In genomic region chr4:13539721-13540445, GRCh38 we compare ENCODE assay signal across 18 cellular contexts. TPM values are rescaled to one million over a fixed set of nuclear protein-coding genes. Genes with fewer than 3 reads are reported as not detected.
DNase-seq lines count a peak whose midpoint lies in the region; ATAC-seq and TF ChIP-seq lines count a peak whose summit lies in the region.
"Had no signal": no experiment of that assay in that cellular context is flagged by ENCODE, and none has a peak within 500 bp of the region (broad histone marks: within the 10 kb centered on the region; RNA-seq: fewer than 3 reads in every experiment).

No MANE protein-coding gene starts in this region.

- peaks cover 8% of the 10 kb centered on the region for H3K9me3 Mint-ChIP-seq in activated T-cell treated with anti-CD3 and anti-CD28 coated beads, Interleukin-2, amount 50 U/mL, for 4 hours

- no peaks in the 10 kb centered on the region for H3K79me2 ChIP-seq in hepatocyte

- peak; percentile 16 for DNase-seq in activated T-cell treated with anti-CD3 and anti-CD28 coated beads, Interleukin-2, amount 50 U/mL, for 1 hour
- DNase-seq in activated T-cell treated with anti-CD3 and anti-CD28 coated beads, Interleukin-2, amount 50 U/mL, for 4 hours = no peak
- DNase-seq in T-helper 17 cell (no peak), hepatocyte (ENCODE audit: low spot score) (no peak), activated gamma-delta T cell treated with Interleukin-2 at 50 U/mL for 16 hours (no peak)
- DNase-seq in stimulated activated CD8-positive, alpha-beta memory T cell treated with anti-CD3 and anti-CD28 coated beads, Interleukin-4, amount 100 ng/mL, for 48 hours = peak; percentile 23
- DNase-seq in activated effector memory CD4-positive, alpha-beta T cell treated with anti-CD3 and anti-CD28 coated beads, Interleukin-2, amount 50 U/mL, for 16 hours = no peak
- DNase-seq: DND-41, head of caudate nucleus, Right ventricle myocardium superior, spleen had no signal

- H3K36me3 Mint-ChIP-seq in activated T-cell treated with anti-CD3 and anti-CD28 coated beads, Interleukin-2, amount 50 U/mL, for 4 hours (ENCODE audit: insufficient read depth) = no peaks in the 10 kb centered on the region
- H3K36me3 Mint-ChIP-seq in T-helper 17 cell (ENCODE audit: low read depth) = peaks cover 4% of the 10 kb centered on the region

- H3K4me1 Mint-ChIP-seq in activated T-cell treated with anti-CD3 and anti-CD28 coated beads, Interleukin-2, amount 50 U/mL, for 4 hours (ENCODE audit: low read depth) = peaks cover 27% of the 10 kb centered on the region
- H3K4me1 Mint-ChIP-seq in T-helper 17 cell = peaks cover 11% of the 10 kb centered on the region

- no peaks in the 10 kb centered on the region for H4K20me1 ChIP-seq in hepatocyte (ENCODE audit: insufficient read depth, poor library complexity, severe bottlenecking)

- ATAC-seq in activated T-cell treated with anti-CD3 and anti-CD28 coated beads, Interleukin-2, amount 50 U/mL, for 4 hours = no peak
- ATAC-seq in T-helper 17 cell (no peak), HG02840 (IDR thresholded peaks at IDR 0.05; ENCODE audit: low FRiP score, unreplicated experiment) (no peak)

- H3K27me3 Mint-ChIP-seq in activated T-cell treated with anti-CD3 and anti-CD28 coated beads, Interleukin-2, amount 50 U/mL, for 4 hours (ENCODE audit: low read depth) = peaks cover 85% of the 10 kb centered on the region
- H3K27me3 Mint-ChIP-seq in T-helper 17 cell = peaks cover 81% of the 10 kb centered on the region

- H3K36me3 ChIP-seq in hepatocyte (replicated peaks; ENCODE audit: insufficient read depth, low read depth) = no peaks in the 10 kb centered on the region
- H3K36me3 ChIP-seq: cardiac muscle cell, neutrophil, spleen had no signal

- no peak overlapping the region for H3K4me3 Mint-ChIP-seq in activated T-cell treated with anti-CD3 and anti-CD28 coated beads, Interleukin-2, amount 50 U/mL, for 4 hours
- H3K4me3 Mint-ChIP-seq in T-helper 17 cell = no peak overlapping the region

- peak overlapping the region; percentile 6 for H3K27ac Mint-ChIP-seq in T-helper 17 cell
- H3K27ac Mint-ChIP-seq: activated T-helper 2 cell treated with anti-CD3 and anti-CD28 coated beads, Interferon-gamma antibody, Interleukin-2, Interleukin-4, amounts not matched to agents 10 μg/mL and 5 μg/mL and 100 μg/mL, durations not matched to agents 14 hours and 24 hours and 36 hours had no signal

- H3K27ac ChIP-seq in hepatocyte = no peak overlapping the region
- H3K27ac ChIP-seq: cardiac muscle cell, HL-60, neutrophil had no signal

- peak overlapping the region; percentile 43 for H3K4me2 ChIP-seq in hepatocyte

- H3K9me3 ChIP-seq in T-helper 17 cell (ENCODE audit: control insufficient read depth, low read length, poor library complexity, severe bottlenecking) (peaks cover 10% of the 10 kb centered on the region), hepatocyte (ENCODE audit: low read depth) (no peaks in the 10 kb centered on the region)
- H3K9me3 ChIP-seq: neutrophil had no signal

- no peak overlapping the region for H3K4me3 ChIP-seq in hepatocyte
- H3K4me3 ChIP-seq: cardiac muscle cell had no signal

- 11% methylated on average over 39 of the region's 39 CpGs for WGBS in hepatocyte (ENCODE audit: low lambda C conversion rate, missing lambda C conversion rate)

- peaks cover 95% of the 10 kb centered on the region for H3K27me3 ChIP-seq in hepatocyte

- TF ChIP-seq CTCF in hepatocyte (IDR thresholded peaks at IDR 0.05; ENCODE audit: poor library complexity) = no peak

- no peak overlapping the region for H2AFZ ChIP-seq in hepatocyte

- H3K4me1 ChIP-seq in hepatocyte (ENCODE audit: insufficient read depth) = peaks cover 9% of the 10 kb centered on the region

- no peaks in the 10 kb centered on the region for H3K9me2 ChIP-seq in hepatocyte (replicated peaks; ENCODE audit: insufficient read depth)

RNA-seq across cellular contexts. Expression of gene NKX3-2, which starts 4.4 kb away (rescaled TPM):
- total RNA-seq in activated T-cell treated with anti-CD3 and anti-CD28 coated beads, Interleukin-2, amount 50 U/mL, for 4 hours = not detected
- total RNA-seq in T-helper 17 cell = not detected
- total RNA-seq in hepatocyte = 0.32 and 0.93 TPM in 2 replicates
- polyA plus RNA-seq in hepatocyte = 0.33 and 0.41 TPM in 2 replicates
- total RNA-seq: activated T-helper 2 cell treated with anti-CD3 and anti-CD28 coated beads, Interferon-gamma antibody, Interleukin-2, Interleukin-4, amounts not matched to agents 10 μg/mL and 5 μg/mL and 100 μg/mL, durations not matched to agents 14 hours and 24 hours and 36 hours; liver; Right ventricle myocardium superior; ureter had no signal
- polyA plus RNA-seq: cardiac muscle cell, liver had no signal

RNA-seq across cellular contexts. Expression of gene RAB28, which starts 55.7 kb away (rescaled TPM):
- total RNA-seq in activated T-cell treated with anti-CD3 and anti-CD28 coated beads, Interleukin-2, amount 50 U/mL, for 4 hours = 10 to 100 TPM; 14.2 to 14.9 (median 14.2) TPM
- 1 to 10 TPM; 8.4 to 8.9 TPM for total RNA-seq in T-helper 17 cell
- total RNA-seq in hepatocyte = 19.7 and 26.1 TPM in 2 replicates
- 14.5 and 18.1 TPM in 2 replicates for polyA plus RNA-seq in hepatocyte

Comparison
In these comparisons a context has a peak if more than half of its experiments do, and no peak if none do; other contexts are left out.
1. DNase-seq: peak in activated T-cell treated with anti-CD3 and anti-CD28 coated beads, Interleukin-2, amount 50 U/mL, for 1 hour (single experiment) and stimulated activated CD8-positive, alpha-beta memory T cell treated with anti-CD3 and anti-CD28 coated beads, Interleukin-4, amount 100 ng/mL, for 48 hours (single experiment); none in activated T-cell treated with anti-CD3 and anti-CD28 coated beads, Interleukin-2, amount 50 U/mL, for 4 hours (single experiment), T-helper 17 cell (0 of 3), hepatocyte (single experiment), activated gamma-delta T cell treated with Interleukin-2 at 50 U/mL for 16 hours (single experiment) and activated effector memory CD4-positive, alpha-beta T cell treated with anti-CD3 and anti-CD28 coated beads, Interleukin-2, amount 50 U/mL, for 16 hours (single experiment).